Comparison of ENCODE assay signal across 10 cellular contexts in genomic region chr1:202561726-202562442, GRCh38.
A peak's percentile ranks its signal among the peaks of the same experiment; 100 is the strongest.
DNase-seq lines count a peak whose midpoint lies in the region; TF ChIP-seq lines count a peak whose summit lies in the region.
"Had no signal": no experiment of that assay in that cellular context is flagged by ENCODE, and none has a peak within 500 bp of the region (broad histone marks: within the 10 kb centered on the region; RNA-seq: fewer than 3 reads in every experiment).

No MANE protein-coding gene starts in this region.

- H3K4me2 ChIP-seq in neural progenitor cell: peak overlapping the region; percentile 45
- H3K4me2 ChIP-seq in PC-9: no peak overlapping the region

- CTCF ChIA-PET in PC-9 (lab: Charles Lee): no interaction called here

- peaks cover 32% of the 10 kb centered on the region for H3K4me1 ChIP-seq in BE2C
- peaks cover 6% of the 10 kb centered on the region for H3K4me1 ChIP-seq in endodermal cell (ENCODE audit: control insufficient read depth, insufficient read depth, low read length)
- peaks cover 22% of the 10 kb centered on the region for H3K4me1 ChIP-seq in neural progenitor cell
- peaks cover 3% of the 10 kb centered on the region; the same call in 1 of the 2 replicates for H3K4me1 ChIP-seq in PC-9 (replicated peaks; ENCODE audit: insufficient read depth)

- H3K4me3 ChIP-seq in BE2C (ENCODE audit: low read depth, low read length) (no peak overlapping the region), LNCaP clone FGC (ENCODE audit: low read depth, low read length) (no peak overlapping the region), endodermal cell (ENCODE audit: low read length) (no peak overlapping the region), neural progenitor cell (no peak overlapping the region), PC-9 (no peak overlapping the region)
- H3K4me3 ChIP-seq: upper lobe of right lung had no signal

- no TSS peak for BruUV-seq in PC-9 (replicated peaks; lab: Mats Ljungman, UMichigan)

- intact Hi-C loops in PC-9 (cut with micrococcal nuclease; ENCODE audit: unreplicated experiment): no loop called here

- no peak for DNase-seq in BE2C
- no peak for DNase-seq in LNCaP clone FGC (ENCODE audit: low read depth)
- DNase-seq in endodermal cell: no peak
- DNase-seq in neural progenitor cell (ENCODE audit: low spot score): no peak
- no peak for DNase-seq in AG08395 (ENCODE audit: low spot score)
- DNase-seq in PC-9: no peak
- no peak for DNase-seq in SKM-1 (lab: John Stamatoyannopoulos, UW; ENCODE audit: unreplicated experiment)
- DNase-seq in H4 (ENCODE audit: low spot score): no peak
- DNase-seq: NCI-H2081 treated with DMSO at 0.1 percent for 48 hours, upper lobe of right lung had no signal

- H3K4me3 Mint-ChIP-seq in endodermal cell: no peak overlapping the region
- H3K4me3 Mint-ChIP-seq in neural progenitor cell: no peak overlapping the region

- H3K27me3 ChIP-seq in BE2C (no peaks in the 10 kb centered on the region), endodermal cell (ENCODE audit: control insufficient read depth, insufficient read depth, low read length, poor library complexity, severe bottlenecking) (peaks cover 13% of the 10 kb centered on the region), neural progenitor cell (no peaks in the 10 kb centered on the region), PC-9 (ENCODE audit: insufficient read depth, low read depth) (no peaks in the 10 kb centered on the region)
- H3K27me3 ChIP-seq: upper lobe of right lung had no signal

- no peaks in the 10 kb centered on the region for H3F3A ChIP-seq in neural progenitor cell (ENCODE audit: low read depth)
- H3F3A ChIP-seq in PC-9 (ENCODE audit: insufficient read depth, low read depth): 0 out of 2 replicates have a peak, but pooled peaks cover 3% of the 10 kb centered on the region

- H2AFZ ChIP-seq in neural progenitor cell (replicated peaks): no peak overlapping the region
- no peak overlapping the region for H2AFZ ChIP-seq in PC-9

- 81 to 100% methylated on average over 1 to 2 of the region's 2 CpGs for WGBS in endodermal cell (ENCODE audit: insufficient coverage in 1 of 2, insufficient read length in 1 of 2), 2 experiments

- H3K9me3 ChIP-seq in BE2C (no peaks in the 10 kb centered on the region), endodermal cell (ENCODE audit: control insufficient read depth, low read length) (no peaks in the 10 kb centered on the region), neural progenitor cell (ENCODE audit: low read depth) (no peaks in the 10 kb centered on the region), PC-9 (ENCODE audit: insufficient read depth, low read depth) (no peaks in the 10 kb centered on the region)
- H3K9me3 ChIP-seq: upper lobe of right lung had no signal

- H3K36me3 Mint-ChIP-seq in endodermal cell (ENCODE audit: low read depth): peaks cover 4% of the 10 kb centered on the region
- no peaks in the 10 kb centered on the region for H3K36me3 Mint-ChIP-seq in neural progenitor cell

- POLR2A ChIA-PET in PC-9 (lab: Charles Lee; ENCODE audit: unreplicated experiment): no interaction called here

- TF ChIP-seq CTCF in BE2C (IDR thresholded peaks at IDR 0.05; ENCODE audit: low read depth, low read length): peak; percentile 48
- 0 out of 2 replicates have a peak, but pooled peaks have one; percentile 15 for TF ChIP-seq CTCF in LNCaP clone FGC (IDR thresholded peaks at IDR 0.05; ENCODE audit: control insufficient read depth, extremely low read depth, insufficient read depth)
- peak; percentile 75 for TF ChIP-seq CTCF in endodermal cell (conservative IDR thresholded peaks at IDR 0.05)
- TF ChIP-seq CTCF in neural progenitor cell (IDR thresholded peaks at IDR 0.05): peak; percentile 36
- no peak for TF ChIP-seq CTCF in PC-9 (conservative IDR thresholded peaks at IDR 0.05)

- H3K79me2 ChIP-seq in neural progenitor cell (ENCODE audit: low read depth) (no peaks in the 10 kb centered on the region), PC-9 (ENCODE audit: low read depth) (no peaks in the 10 kb centered on the region)

- H3K4me1 Mint-ChIP-seq in endodermal cell: peaks cover 35% of the 10 kb centered on the region
- H3K4me1 Mint-ChIP-seq in neural progenitor cell: peaks cover 4% of the 10 kb centered on the region

- H3K27me3 Mint-ChIP-seq in endodermal cell (ENCODE audit: insufficient read depth) (peaks cover 9% of the 10 kb centered on the region), neural progenitor cell (ENCODE audit: insufficient read depth, low read depth) (no peaks in the 10 kb centered on the region)

- H3K9me2 ChIP-seq in PC-9 (ENCODE audit: insufficient read depth): no peaks in the 10 kb centered on the region

- no peaks in the 10 kb centered on the region for H4K20me1 ChIP-seq in neural progenitor cell (ENCODE audit: low read depth)
- no peaks in the 10 kb centered on the region for H4K20me1 ChIP-seq in PC-9 (ENCODE audit: insufficient read depth)

- no peak overlapping the region for H3K27ac Mint-ChIP-seq in endodermal cell
- H3K27ac Mint-ChIP-seq in neural progenitor cell: no peak overlapping the region

- no peak overlapping the region for H3K27ac ChIP-seq in endodermal cell (ENCODE audit: low read depth, low read length)
- no peak overlapping the region for H3K27ac ChIP-seq in neural progenitor cell
- H3K27ac ChIP-seq in PC-9: no peak overlapping the region
- H3K27ac ChIP-seq: upper lobe of right lung had no signal

- H3K9me3 Mint-ChIP-seq in endodermal cell (no peaks in the 10 kb centered on the region), neural progenitor cell (no peaks in the 10 kb centered on the region)

- H3K36me3 ChIP-seq in BE2C (no peaks in the 10 kb centered on the region), endodermal cell (ENCODE audit: control insufficient read depth, insufficient read depth, low read length) (no peaks in the 10 kb centered on the region), neural progenitor cell (no peaks in the 10 kb centered on the region), PC-9 (ENCODE audit: low read depth) (0 out of 2 replicates have a peak, but pooled peaks cover 5% of the 10 kb centered on the region)

- H3K9ac ChIP-seq in endodermal cell (ENCODE audit: extremely low read depth, low read length, poor library complexity, severe bottlenecking) (no peak overlapping the region), neural progenitor cell (no peak overlapping the region)
